ENCODE assay signal across 23 cellular contexts in the genomic region with DNA sequence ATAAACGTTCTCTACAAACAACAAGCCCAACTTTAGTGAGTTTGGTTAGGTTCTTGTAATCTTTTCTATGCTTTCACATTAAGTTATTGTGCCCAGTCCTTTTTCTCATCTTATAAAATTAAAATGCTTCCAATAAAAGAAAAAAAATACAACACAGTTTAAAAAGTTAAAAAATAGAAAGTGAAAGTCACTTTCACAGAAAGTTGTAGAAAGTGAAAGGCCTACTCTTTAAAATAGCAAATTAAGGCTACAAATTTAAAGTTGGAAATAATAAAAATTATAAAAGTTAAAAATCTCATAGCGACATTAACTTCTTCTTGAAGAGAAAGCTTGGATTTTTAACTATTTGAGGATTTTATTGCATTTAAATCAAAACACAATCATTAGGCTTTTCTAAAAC.
"Had no signal": no experiment of that assay in that cellular context is flagged by ENCODE, and none has a peak within 500 bp of the region (broad histone marks: within the 10 kb centered on the region; RNA-seq: fewer than 3 reads in every experiment).

No MANE protein-coding gene starts in this region.

- H3K9ac ChIP-seq: neural progenitor cell had no signal

- H3K4me1 ChIP-seq: body of pancreas, foreskin keratinocyte, neural progenitor cell, testis, uterus had no signal

- H3K36me3 ChIP-seq: cardiac muscle cell, neural progenitor cell, uterus, WERI-Rb-1 had no signal

- H3K27me3 Mint-ChIP-seq: activated CD4-positive, alpha-beta T cell treated with anti-CD3 and anti-CD28 coated beads, Interleukin-2, amount 10 ng/mL, durations not matched to agents 7 days and 5 days; stimulated activated memory B cell treated with anti-CD40 and anti-IgM and Interleukin-4, amounts not matched to agents 10 μg/mL and 1 μg/mL and 100 μg/mL, for 72 hours had no signal

- H2AFZ ChIP-seq: hepatocyte, neural progenitor cell had no signal

- H3K27me3 ChIP-seq: body of pancreas, cardiac muscle cell, foreskin keratinocyte, hepatocyte, neural progenitor cell, testis, uterus had no signal

- ATAC-seq: body of pancreas; foreskin keratinocyte; left cardiac atrium; sciatic nerve; stimulated activated memory B cell treated with anti-CD40 and anti-IgM and Interleukin-4, amounts not matched to agents 10 μg/mL and 1 μg/mL and 100 μg/mL, for 72 hours had no signal

- H3K4me3 Mint-ChIP-seq: activated CD4-positive, alpha-beta T cell treated with anti-CD3 and anti-CD28 coated beads, Interleukin-2, amount 10 ng/mL, durations not matched to agents 7 days and 5 days; neural progenitor cell; stimulated activated memory B cell treated with anti-CD40 and anti-IgM and Interleukin-4, amounts not matched to agents 10 μg/mL and 1 μg/mL and 100 μg/mL, for 72 hours had no signal

- DNase-seq: activated CD4-positive, alpha-beta T cell treated with anti-CD3 and anti-CD28 coated beads, Interleukin-2, amount 10 ng/mL, durations not matched to agents 7 days and 5 days; activated CD4-positive, CD25-positive, alpha-beta regulatory T cell treated with anti-CD3 and anti-CD28 coated beads, Interleukin-2, amount 50 U/mL, for 72 hours; activated naive CD4-positive, alpha-beta T cell; activated T-cell treated with anti-CD3 and anti-CD28 coated beads, Interleukin-2, amount 50 U/mL, for 1 hour; anterior cingulate cortex; body of pancreas; dermis blood vessel endothelial cell; effector CD8-positive, alpha-beta T cell; foreskin keratinocyte; glutamatergic neuron; left cardiac atrium; small intestine; stimulated activated CD4-positive, alpha-beta T cell treated with anti-CD3 and anti-CD28 coated beads, Interleukin-2, amount 100 ng/mL, for 24 hours; testis; trophoblast cell; uterus; WERI-Rb-1 had no signal

- H3K27ac Mint-ChIP-seq: activated CD4-positive, alpha-beta T cell treated with anti-CD3 and anti-CD28 coated beads, Interleukin-2, amount 10 ng/mL, durations not matched to agents 7 days and 5 days; activated T-helper 2 cell treated with anti-CD3 and anti-CD28 coated beads, Interferon-gamma antibody, Interleukin-2, Interleukin-4, amounts not matched to agents 10 μg/mL and 5 μg/mL and 100 μg/mL, durations not matched to agents 14 hours and 24 hours and 36 hours; neural progenitor cell; stimulated activated memory B cell treated with anti-CD40 and anti-IgM and Interleukin-4, amounts not matched to agents 10 μg/mL and 1 μg/mL and 100 μg/mL, for 72 hours had no signal

- H3K4me2 ChIP-seq: hepatocyte, neural progenitor cell had no signal

- FAIRE-seq: small intestine had no signal

- H3K9me3 Mint-ChIP-seq: activated CD4-positive, alpha-beta T cell treated with anti-CD3 and anti-CD28 coated beads, Interleukin-2, amount 10 ng/mL, durations not matched to agents 7 days and 5 days; activated T-helper 2 cell treated with anti-CD3 and anti-CD28 coated beads, Interferon-gamma antibody, Interleukin-2, Interleukin-4, amounts not matched to agents 10 μg/mL and 5 μg/mL and 100 μg/mL, durations not matched to agents 14 hours and 24 hours and 36 hours; neural progenitor cell; stimulated activated memory B cell treated with anti-CD40 and anti-IgM and Interleukin-4, amounts not matched to agents 10 μg/mL and 1 μg/mL and 100 μg/mL, for 72 hours had no signal

- H3K4me1 Mint-ChIP-seq: neural progenitor cell had no signal

- H3K4me3 ChIP-seq: body of pancreas, cardiac muscle cell, hepatocyte, neural progenitor cell, testis, uterus had no signal

- H3K27ac ChIP-seq: body of pancreas, cardiac muscle cell, foreskin keratinocyte, hepatocyte, neural progenitor cell, testis, uterus, WERI-Rb-1 had no signal

- H3K9me3 ChIP-seq: body of pancreas, testis, uterus had no signal
